Comparison of ENCODE assay signal across 8 cellular contexts in the genomic region with DNA sequence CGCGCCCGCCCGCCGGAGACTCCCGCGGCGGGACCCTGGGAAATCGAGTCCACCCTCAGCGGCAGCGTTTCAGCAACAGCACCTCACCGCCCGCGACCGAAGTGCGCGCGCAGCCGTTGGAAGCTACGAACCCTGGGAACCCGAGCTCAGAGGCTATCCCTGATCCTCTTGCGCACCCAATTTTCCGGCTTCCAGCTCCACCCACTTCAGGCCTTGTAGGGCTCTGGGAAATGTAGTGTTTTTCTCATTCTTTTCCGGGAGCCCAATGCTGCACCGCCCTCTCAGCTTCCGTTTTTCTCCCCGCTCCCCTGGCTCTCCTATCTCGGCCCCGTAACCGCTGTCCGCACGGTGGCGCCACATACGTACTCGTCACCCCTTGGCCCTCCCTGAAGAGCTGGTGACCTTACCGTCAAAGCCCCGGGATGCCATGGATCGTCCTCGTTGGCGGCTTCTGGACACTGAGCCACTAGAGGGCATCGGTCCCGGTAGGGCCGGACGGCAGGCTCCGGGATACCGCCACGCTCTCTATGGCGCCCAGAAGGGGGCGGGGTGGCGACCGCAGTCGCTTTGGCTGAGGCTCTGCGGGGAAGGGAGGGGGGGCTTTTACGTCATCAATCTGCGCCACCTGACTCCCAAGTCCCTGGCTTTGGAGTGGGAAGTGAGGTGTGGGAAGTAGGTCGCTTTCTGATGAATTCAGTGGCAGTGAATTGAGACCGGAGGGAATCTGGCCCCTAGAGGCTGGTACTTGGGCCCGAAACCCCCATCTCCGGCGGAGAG. TPM values are rescaled to one million over a fixed set of nuclear protein-coding genes. Genes with fewer than 3 reads are reported as not detected.
DNase-seq lines count a peak whose midpoint lies in the region; ATAC-seq and TF ChIP-seq lines count a peak whose summit lies in the region.

Gene ODR4, plus strand, starts transcription at position 687 of the 777 bp plus-strand sequence. CDS start 3,948 bp downstream, outside the sequence.
Gene TPR, minus strand, starts transcription at position 102 of the 777 bp plus-strand sequence. CDS start 225 bp downstream, outside the sequence.

- H3K4me3 Mint-ChIP-seq in T-helper 17 cell, result peak within 1 kb of the TSS; percentile 99

- peaks cover 6% of the 10 kb centered on the region for H3K36me3 Mint-ChIP-seq in T-helper 17 cell (ENCODE audit: low read depth)

- TF ChIP-seq POLR2A in uterus (IDR thresholded peaks at IDR 0.05), result peak; percentile 77 to 87

- TF ChIP-seq CTCF in GM13976 (IDR thresholded peaks at IDR 0.05; ENCODE audit: borderline replicate concordance, control extremely low read depth, extremely low read depth, insufficient read depth, missing control alignments), result peak; percentile 83
- peak; percentile 78 for TF ChIP-seq CTCF in psoas muscle (IDR thresholded peaks at IDR 0.05)
- peak; percentile 88 to 95 (median 90) for TF ChIP-seq CTCF in uterus (IDR thresholded peaks at IDR 0.05)

- H3K27ac ChIP-seq in angular gyrus (ENCODE audit: low read depth, low read length) (peak within 1 kb of the TSS; percentile 97), psoas muscle (peak within 1 kb of the TSS; percentile 97), uterus (peak within 1 kb of the TSS; percentile 97 to 98)

- H3K4me3 ChIP-seq in psoas muscle, result peak within 1 kb of the TSS; percentile 85
- H3K4me3 ChIP-seq in uterus, result peak within 1 kb of the TSS; percentile 90 to 93

- intact Hi-C loops in left ventricle myocardium superior (cut with micrococcal nuclease), result no loop called here
- intact Hi-C loops in psoas muscle (cut with DNase I), result no loop called here
- intact Hi-C loops in uterus (cut with DNase I; ENCODE audit: low total_unique reads), result no loop called here

- in situ Hi-C loops in GM13976 (cut with MboI; ENCODE audit: low sequenced_read_pairs, unreplicated experiment), result no loop called here

- H3K36me3 ChIP-seq in psoas muscle (ENCODE audit: insufficient read depth in 1 of 2, low read depth in 1 of 2) (peaks cover 3 to 38% of the 10 kb centered on the region in 2 donors), uterus (no peaks in the 10 kb centered on the region)

- H3K4me1 ChIP-seq in psoas muscle (peaks cover 29% of the 10 kb centered on the region), uterus (peaks cover 0 to 6% of the 10 kb centered on the region in 2 donors)

- DNase-seq in GM13976 (ENCODE audit: low spot score) (peak; percentile 92), NCI-H1694 (lab: John Stamatoyannopoulos, UW) (peak; percentile 98), T-helper 17 cell (peak; percentile 94 to 96 (median 94)), left ventricle myocardium superior (peak; percentile 99), psoas muscle (peak; percentile 97 to 99), uterus (peak; percentile 97 to 98)

- WGBS in psoas muscle, 3 donors, result 0 to 1% (median 1%) methylated on average over 55 to 60 of the region's 60 CpGs

- ATAC-seq in HG02884 (IDR thresholded peaks at IDR 0.05; ENCODE audit: unreplicated experiment) (peak; percentile 82), T-helper 17 cell (peak; percentile 89), left ventricle myocardium superior (peak; percentile 96), psoas muscle (peak; percentile 91 to 94 (median 92))

- peak within 1 kb of the TSS; percentile 97 for H3K27ac Mint-ChIP-seq in T-helper 17 cell

- peaks cover 24% of the 10 kb centered on the region for H3K4me1 Mint-ChIP-seq in T-helper 17 cell

- H3K27me3 Mint-ChIP-seq in T-helper 17 cell, result no peaks in the 10 kb centered on the region

- H3K27me3 ChIP-seq in psoas muscle (ENCODE audit: insufficient read depth in 3 of 3, low read length in 2 of 3), result no peaks in the 10 kb centered on the region
- no peaks in the 10 kb centered on the region for H3K27me3 ChIP-seq in uterus

- H3K9me3 ChIP-seq in T-helper 17 cell (ENCODE audit: control insufficient read depth, low read length, poor library complexity, severe bottlenecking) (no peaks in the 10 kb centered on the region), psoas muscle (no peaks in the 10 kb centered on the region), uterus (no peaks in the 10 kb centered on the region)

RNA-seq across cellular contexts. Expression of gene ODR4, which starts in this region (rescaled TPM):
- total RNA-seq in T-helper 17 cell, result 10 to 100 TPM; 18.6 to 22.5 TPM
- 9.2 TPM for total RNA-seq in left ventricle myocardium superior
- 10 to 100 TPM in 2 of 4 donors, 1 to 10 TPM in 2; 9.2 to 12.1 (median 10.3) TPM for total RNA-seq in psoas muscle
- 10 to 100 TPM in 2 of 3 donors, 1 to 10 TPM in 1; 7.6 to 11.5 (median 11.0) TPM for polyA plus RNA-seq in psoas muscle
- 10 to 100 TPM in 2 of 4 donors, 1 to 10 TPM in 2; 4.6 to 39.4 (median 17.7) TPM for total RNA-seq in uterus

RNA-seq across cellular contexts. Expression of gene TPR, which starts in this region (rescaled TPM):
- 100 to 1,000 TPM; 132 to 139 TPM for total RNA-seq in T-helper 17 cell
- 46.4 TPM for total RNA-seq in left ventricle myocardium superior
- total RNA-seq in psoas muscle, result 10 to 100 TPM; 48.0 to 61.8 (median 55.8) TPM
- 10 to 100 TPM; 17.8 to 28.5 (median 20.9) TPM for polyA plus RNA-seq in psoas muscle
- 100 to 1,000 TPM in 2 of 4 donors, 10 to 100 TPM in 2; 33.8 to 165 (median 83.1) TPM for total RNA-seq in uterus

Comparison
In these comparisons a context has a peak if more than half of its experiments do, and no peak if none do; other contexts are left out.
1. Peak in every context shown above with its lines: DNase-seq, ATAC-seq, H3K4me3 ChIP-seq and H3K27ac ChIP-seq.